11 cellular contexts compared by ENCODE assay signal in genomic region chr1:1302006-1302430, GRCh38. TPM values are rescaled to one million over a fixed set of nuclear protein-coding genes. Genes with fewer than 3 reads are reported as not detected.
DNase-seq lines count a peak whose midpoint lies in the region; ATAC-seq and TF ChIP-seq lines count a peak whose summit lies in the region.
"Had no signal": no experiment of that assay in that cellular context is flagged by ENCODE, and none has a peak within 500 bp of the region (broad histone marks: within the 10 kb centered on the region; RNA-seq: fewer than 3 reads in every experiment).

No MANE protein-coding gene starts in this region.

- H3K4me3 ChIP-seq in DND-41 (ENCODE audit: low read depth in 1 of 2, low read length in 2 of 2), result no peak overlapping the region
- H3K4me3 ChIP-seq in cardiac fibroblast (replicated peaks in 1 of 2; ENCODE audit: low read depth in 2 of 2, low read length in 2 of 2), result no peak overlapping the region

- ATAC-seq in DND-41 (ENCODE audit: insufficient read depth, low read depth) (no peak), HG03097 (IDR thresholded peaks at IDR 0.05; ENCODE audit: low FRiP score, unreplicated experiment) (no peak)

- no peak overlapping the region for H3K4me2 ChIP-seq in DND-41 (ENCODE audit: insufficient read depth, low read length)

- no peaks in the 10 kb centered on the region for H3K27me3 ChIP-seq in DND-41 (ENCODE audit: insufficient read depth, low read length, poor library complexity)

- peaks cover 24% of the 10 kb centered on the region for H3K4me1 Mint-ChIP-seq in nephron progenitor cell

- H3K79me2 ChIP-seq in DND-41 (ENCODE audit: insufficient read depth, low read length), result peaks cover 33% of the 10 kb centered on the region

- H3K27ac Mint-ChIP-seq in nephron progenitor cell, result no peak overlapping the region
- H3K27ac Mint-ChIP-seq: activated B cell treated with CpG ODN at 0.5 μM for 24 hours had no signal

- H3K36me3 Mint-ChIP-seq in nephron progenitor cell (ENCODE audit: low read depth), result no peaks in the 10 kb centered on the region

- no peak overlapping the region for H2AFZ ChIP-seq in DND-41 (ENCODE audit: low read depth, low read length)

- no peak overlapping the region for H3K27ac ChIP-seq in DND-41 (ENCODE audit: low read length)

- no peak overlapping the region for H3K9ac ChIP-seq in DND-41 (ENCODE audit: low read depth, low read length)

- H3K4me1 ChIP-seq in DND-41 (ENCODE audit: insufficient read depth, low read length), result peaks cover 23% of the 10 kb centered on the region

- peaks cover 8% of the 10 kb centered on the region; the same call in 1 of the 2 replicates for H3K36me3 ChIP-seq in DND-41 (ENCODE audit: insufficient read depth, low read length)

- H4K20me1 ChIP-seq in DND-41 (ENCODE audit: insufficient read depth, low read length), result peaks cover 69% of the 10 kb centered on the region

- TF ChIP-seq CTCF in DND-41 (IDR thresholded peaks at IDR 0.05; ENCODE audit: borderline replicate concordance, extremely low read depth, low read length, poor library complexity, severe bottlenecking) (peak; percentile 64), cardiac fibroblast (IDR thresholded peaks at IDR 0.05; ENCODE audit: low read depth, low read length) (peak; percentile 55), nephron progenitor cell (IDR thresholded peaks at IDR 0.05) (peak; percentile 50)

- no peaks in the 10 kb centered on the region for H3K9me3 ChIP-seq in DND-41 (ENCODE audit: insufficient read depth, low read length, severe bottlenecking)

- peaks cover 3% of the 10 kb centered on the region for H3K27me3 Mint-ChIP-seq in nephron progenitor cell (ENCODE audit: low read depth, poor library complexity)
- H3K27me3 Mint-ChIP-seq: activated B cell treated with CpG ODN at 0.5 μM for 24 hours had no signal

- DNase-seq in DND-41, result peak; percentile 28
- peak; percentile 74 for DNase-seq in HuH-7.5 (ENCODE audit: low spot score)
- no peak for DNase-seq in cardiac fibroblast (ENCODE audit: low read depth in 2 of 2)
- no peak for DNase-seq in nephron progenitor cell
- DNase-seq in H4 (ENCODE audit: low spot score), result no peak
- no peak for DNase-seq in NK-92 (lab: John Stamatoyannopoulos, UW; ENCODE audit: unreplicated experiment)
- DNase-seq in NCI-H1105 treated with DMSO at 0.1 percent for 48 hours (lab: John Stamatoyannopoulos, UW), result no peak
- DNase-seq: activated B cell treated with CpG ODN at 0.5 μM for 24 hours, mesendoderm, MV-4-11 had no signal

- H3K4me3 Mint-ChIP-seq in nephron progenitor cell, result no peak overlapping the region
- H3K4me3 Mint-ChIP-seq: activated B cell treated with CpG ODN at 0.5 μM for 24 hours had no signal

- no peaks in the 10 kb centered on the region for H3K9me3 Mint-ChIP-seq in nephron progenitor cell
- H3K9me3 Mint-ChIP-seq: activated B cell treated with CpG ODN at 0.5 μM for 24 hours had no signal

RNA-seq across cellular contexts. Expression of gene ACAP3, which starts 5.7 kb away (rescaled TPM):
- 10.6 and 16.6 TPM in 2 replicates for total RNA-seq in H4 (2014; rRNA removed; shearing (Covaris generic))

RNA-seq across cellular contexts. Expression of gene PUSL1, which starts 6.4 kb away (rescaled TPM):
- 24.7 and 29.3 TPM in 2 replicates for total RNA-seq in H4 (2014; rRNA removed; shearing (Covaris generic))

RNA-seq across cellular contexts. Expression of gene SCNN1D, which starts 21.8 kb away (rescaled TPM):
- total RNA-seq in H4 (2014; rRNA removed; shearing (Covaris generic)), result 0.53 and 1.9 TPM in 2 replicates

RNA-seq across cellular contexts. Expression of gene INTS11, which starts 22.4 kb away (rescaled TPM):
- 76.9 and 88.3 TPM in 2 replicates for total RNA-seq in H4 (2014; rRNA removed; shearing (Covaris generic))

RNA-seq across cellular contexts. Expression of gene CPTP, which starts 22.6 kb away (rescaled TPM):
- total RNA-seq in H4 (2014; rRNA removed; shearing (Covaris generic)), result 12.0 and 18.5 TPM in 2 replicates

Comparison
In these comparisons a context has a peak if more than half of its experiments do, and no peak if none do; other contexts are left out.
1. DNase-seq: peak in DND-41 (single experiment) and HuH-7.5 (single experiment); none in cardiac fibroblast (0 of 2), nephron progenitor cell (single experiment), H4 (single experiment), NK-92 (single experiment) and NCI-H1105 treated with DMSO at 0.1 percent for 48 hours (single experiment).
2. Peak in every context shown above with its lines, with median percentiles within 50 percentile points of each other: CTCF ChIP-seq.